Comparison of ENCODE assay signal across 20 cellular contexts in genomic region chr11:22627421-22627820, GRCh38. TPM values are rescaled to one million over a fixed set of nuclear protein-coding genes. Genes with fewer than 3 reads are reported as not detected.
DNase-seq lines count a peak whose midpoint lies in the region; ATAC-seq and TF ChIP-seq lines count a peak whose summit lies in the region.
"Had no signal": no experiment of that assay in that cellular context is flagged by ENCODE, and none has a peak within 500 bp of the region (broad histone marks: within the 10 kb centered on the region; RNA-seq: fewer than 3 reads in every experiment).

No MANE protein-coding gene starts in this region.

- intact Hi-C loops in CD4-positive, alpha-beta T cell (cut with DNase I, micrococcal nuclease): loop anchor here in 1 of 2 experiments (5.0 kb wide), 1 partner anchor 200 kb away; the partner anchor contains the start of gene SVIP
- intact Hi-C loops in A673 (cut with micrococcal nuclease; ENCODE audit: unreplicated experiment): loop anchor here (5.0 kb wide), 1 partner anchor 160 kb away; no protein-coding TSS in a partner anchor

- H3K27ac ChIP-seq in CD4-positive, CD25-positive, alpha-beta regulatory T cell (ENCODE audit: insufficient read depth, low read length, poor library complexity, severe bottlenecking): no peak overlapping the region
- H3K27ac ChIP-seq in CD4-positive, alpha-beta T cell (ENCODE audit: low read depth, low read length): no peak overlapping the region
- no peak overlapping the region for H3K27ac ChIP-seq in A673 (ENCODE audit: low read depth, low read length, poor library complexity, severe bottlenecking)
- H3K27ac ChIP-seq: GM23248 had no signal

- H3K27ac Mint-ChIP-seq in CD4-positive, CD25-positive, alpha-beta regulatory T cell: peak overlapping the region in 1 of 3 donors; percentile 40
- H3K27ac Mint-ChIP-seq in CD4-positive, alpha-beta T cell: peak overlapping the region; percentile 24
- peak overlapping the region in 4 of 6 donors; percentile 23 to 62 (median 48) for H3K27ac Mint-ChIP-seq in immature natural killer cell
- H3K27ac Mint-ChIP-seq in stimulated activated effector memory CD8-positive, alpha-beta T cell treated with anti-CD3 and anti-CD28 coated beads, Interleukin-12 subunit alpha, Interleukin-12 subunit beta, amount 100 ng/mL, for 72 hours: peak overlapping the region; percentile 61
- no peak overlapping the region for H3K27ac Mint-ChIP-seq in T-cell
- H3K27ac Mint-ChIP-seq: CD14-positive monocyte had no signal

- BruUV-seq in A673 (replicated peaks; lab: Mats Ljungman, UMichigan): no TSS peak

- CTCF ChIA-PET in CD4-positive, alpha-beta T cell (lab: Charles Lee): no interaction called here
- CTCF ChIA-PET in A673 (lab: Charles Lee) (no interaction called here), T-cell (lab: Charles Lee) (interaction anchor here (0.6 to 1.2 kb wide), 3 partner anchors 8 to 195 kb away, joined by 3 to 4 read pairs (median 4); no protein-coding TSS in a partner anchor)

- TF ChIP-seq CTCF in CD4-positive, alpha-beta T cell (IDR thresholded peaks at IDR 0.05): no peak
- TF ChIP-seq CTCF in A673 (conservative IDR thresholded peaks at IDR 0.05; ENCODE audit: low read depth, low read length): no peak

- peak overlapping the region in 3 of 4 donors; percentile 4 to 24 (median 22) for H3K4me3 Mint-ChIP-seq in CD4-positive, CD25-positive, alpha-beta regulatory T cell
- H3K4me3 Mint-ChIP-seq in CD4-positive, alpha-beta T cell: no peak overlapping the region
- H3K4me3 Mint-ChIP-seq in immature natural killer cell (peak overlapping the region in 2 of 5 donors; percentile 11 to 27), T-cell (no peak overlapping the region)
- H3K4me3 Mint-ChIP-seq in stimulated activated effector memory CD8-positive, alpha-beta T cell treated with anti-CD3 and anti-CD28 coated beads, Interleukin-12 subunit alpha, Interleukin-12 subunit beta, amount 100 ng/mL, for 72 hours: no peak overlapping the region

- H3K27me3 Mint-ChIP-seq in CD4-positive, CD25-positive, alpha-beta regulatory T cell: no peaks in the 10 kb centered on the region
- H3K27me3 Mint-ChIP-seq in CD4-positive, alpha-beta T cell: no peaks in the 10 kb centered on the region
- H3K27me3 Mint-ChIP-seq in immature natural killer cell (ENCODE audit: low read depth in 3 of 3) (peaks cover 0 to 11% (median 2%) of the 10 kb centered on the region in 3 donors), T-cell (no peaks in the 10 kb centered on the region)

- H3K4me1 Mint-ChIP-seq in CD4-positive, CD25-positive, alpha-beta regulatory T cell: peaks cover 18 to 43% (median 32%) of the 10 kb centered on the region in 4 donors
- peaks cover 44% of the 10 kb centered on the region for H3K4me1 Mint-ChIP-seq in CD4-positive, alpha-beta T cell (ENCODE audit: low read depth)
- H3K4me1 Mint-ChIP-seq in immature natural killer cell: peaks cover 28 to 39% of the 10 kb centered on the region in 2 donors
- H3K4me1 Mint-ChIP-seq in stimulated activated effector memory CD8-positive, alpha-beta T cell treated with anti-CD3 and anti-CD28 coated beads, Interleukin-12 subunit alpha, Interleukin-12 subunit beta, amount 100 ng/mL, for 72 hours: no peaks in the 10 kb centered on the region
- H3K4me1 Mint-ChIP-seq in T-cell: peaks cover 31 to 40% (median 31%) of the 10 kb centered on the region in 3 donors

- peaks cover 21% of the 10 kb centered on the region for H3K4me1 ChIP-seq in CD4-positive, CD25-positive, alpha-beta regulatory T cell (ENCODE audit: control insufficient read depth, insufficient read depth, low read length, poor library complexity, severe bottlenecking)
- peaks cover 16% of the 10 kb centered on the region for H3K4me1 ChIP-seq in A673 (ENCODE audit: insufficient read depth, low read length, poor library complexity, severe bottlenecking)
- H3K4me1 ChIP-seq: BE2C had no signal

- ATAC-seq in CD4-positive, CD25-positive, alpha-beta regulatory T cell (ENCODE audit: low read depth in 2 of 2): no peak
- ATAC-seq in CD4-positive, alpha-beta T cell (ENCODE audit: poor library complexity): no peak
- ATAC-seq in stimulated activated effector memory CD8-positive, alpha-beta T cell treated with anti-CD3 and anti-CD28 coated beads, Interleukin-12 subunit alpha, Interleukin-12 subunit beta, amount 100 ng/mL, for 72 hours: no peak
- no peak for ATAC-seq in T-cell (replicated peaks in 1 of 4)
- ATAC-seq: GM12878 had no signal

- no peak for DNase-seq in CD4-positive, CD25-positive, alpha-beta regulatory T cell
- DNase-seq in CD4-positive, alpha-beta T cell: no peak
- DNase-seq in immature natural killer cell (no peak), A673 (ENCODE audit: low spot score) (no peak), T-cell (no peak)
- DNase-seq in stimulated activated effector memory CD8-positive, alpha-beta T cell treated with anti-CD3 and anti-CD28 coated beads, Interleukin-12 subunit alpha, Interleukin-12 subunit beta, amount 100 ng/mL, for 72 hours (ENCODE audit: low spot score in 2 of 2): no peak
- DNase-seq: ACHN; AML-193; BE2C; CD8-positive, alpha-beta memory T cell; DMS 273 treated with DMSO at 0.1 percent for 48 hours; DMS79; EL; GDM1; GM23248; H7; HCEC 1CT had no signal

- no peak overlapping the region for H3K4me3 ChIP-seq in CD4-positive, CD25-positive, alpha-beta regulatory T cell (ENCODE audit: low read depth, low read length)
- no peak overlapping the region for H3K4me3 ChIP-seq in A673 (ENCODE audit: low read depth, low read length, poor library complexity, severe bottlenecking)
- H3K4me3 ChIP-seq: BLaER1 treated with 17β-estradiol and CSF1 and Interleukin-3, amounts not matched to agents 10 nM and 100 nM; GM12878; GM23248 had no signal

- no peaks in the 10 kb centered on the region for H3K9me3 ChIP-seq in CD4-positive, CD25-positive, alpha-beta regulatory T cell (ENCODE audit: control insufficient read depth in 2 of 2, low read length in 2 of 2)
- no peaks in the 10 kb centered on the region for H3K9me3 ChIP-seq in CD4-positive, alpha-beta T cell (ENCODE audit: control insufficient read depth, low read length)
- no peaks in the 10 kb centered on the region for H3K9me3 ChIP-seq in A673 (ENCODE audit: low read depth, low read length, poor library complexity, severe bottlenecking)
- H3K9me3 ChIP-seq: BE2C had no signal

- no peaks in the 10 kb centered on the region for H3K27me3 ChIP-seq in CD4-positive, CD25-positive, alpha-beta regulatory T cell (ENCODE audit: control insufficient read depth, insufficient read depth, low read length)
- no peaks in the 10 kb centered on the region for H3K27me3 ChIP-seq in CD4-positive, alpha-beta T cell (ENCODE audit: control insufficient read depth, insufficient read depth, low read length)
- no peaks in the 10 kb centered on the region for H3K27me3 ChIP-seq in A673 (replicated peaks; ENCODE audit: insufficient read depth, low read depth, low read length, poor library complexity)
- H3K27me3 ChIP-seq: BE2C; BLaER1 treated with 17β-estradiol and CSF1 and Interleukin-3, amounts not matched to agents 10 nM and 100 nM had no signal

- H3K9me3 Mint-ChIP-seq in CD4-positive, CD25-positive, alpha-beta regulatory T cell: no peaks in the 10 kb centered on the region
- no peaks in the 10 kb centered on the region for H3K9me3 Mint-ChIP-seq in CD4-positive, alpha-beta T cell
- H3K9me3 Mint-ChIP-seq in immature natural killer cell: no peaks in the 10 kb centered on the region
- no peaks in the 10 kb centered on the region for H3K9me3 Mint-ChIP-seq in stimulated activated effector memory CD8-positive, alpha-beta T cell treated with anti-CD3 and anti-CD28 coated beads, Interleukin-12 subunit alpha, Interleukin-12 subunit beta, amount 100 ng/mL, for 72 hours
- H3K9me3 Mint-ChIP-seq in T-cell: no peaks in the 10 kb centered on the region
- H3K9me3 Mint-ChIP-seq: CD8-positive, alpha-beta memory T cell had no signal

- H3K36me3 Mint-ChIP-seq in CD4-positive, CD25-positive, alpha-beta regulatory T cell: peaks cover 5% of the 10 kb centered on the region
- H3K36me3 Mint-ChIP-seq in CD4-positive, alpha-beta T cell (ENCODE audit: low read depth): peaks cover 21% of the 10 kb centered on the region
- no peaks in the 10 kb centered on the region for H3K36me3 Mint-ChIP-seq in immature natural killer cell
- H3K36me3 Mint-ChIP-seq in stimulated activated effector memory CD8-positive, alpha-beta T cell treated with anti-CD3 and anti-CD28 coated beads, Interleukin-12 subunit alpha, Interleukin-12 subunit beta, amount 100 ng/mL, for 72 hours: peaks cover 22% of the 10 kb centered on the region
- peaks cover 5% of the 10 kb centered on the region for H3K36me3 Mint-ChIP-seq in T-cell

- POLR2A ChIA-PET in CD4-positive, alpha-beta T cell (lab: Charles Lee): interaction anchor here (1.5 kb wide), 1 partner anchor 63 kb away, joined by 4 read pairs; no protein-coding TSS in a partner anchor
- POLR2A ChIA-PET in A673 (lab: Charles Lee; ENCODE audit: low non-redundant PET): no interaction called here
- POLR2A ChIA-PET in T-cell (lab: Charles Lee): interaction anchor here in 1 of 2 donors (0.6 kb wide), 1 partner anchor 38 kb away, joined by 7 read pairs; no protein-coding TSS in a partner anchor

- no peaks in the 10 kb centered on the region for H3K36me3 ChIP-seq in CD4-positive, CD25-positive, alpha-beta regulatory T cell (ENCODE audit: control insufficient read depth, insufficient read depth, low read length)
- H3K36me3 ChIP-seq in A673 (ENCODE audit: insufficient read depth, low read length, poor library complexity, severe bottlenecking): no peaks in the 10 kb centered on the region
- H3K36me3 ChIP-seq: BE2C had no signal

RNA-seq across cellular contexts. Expression of gene FANCF, which starts 1.8 kb away (rescaled TPM):
- 5.6 TPM for total RNA-seq in CD4-positive, CD25-positive, alpha-beta regulatory T cell
- polyA plus RNA-seq in CD4-positive, CD25-positive, alpha-beta regulatory T cell: 10 to 100 TPM; 14.8 to 21.7 (median 17.8) TPM
- total RNA-seq in CD4-positive, alpha-beta T cell: 1 to 10 TPM; 7.2 to 7.4 TPM
- polyA plus RNA-seq in immature natural killer cell: 10 to 100 TPM in 1 of 3 donors, 1 to 10 TPM in 2; 3.6 to 17.1 (median 9.6) TPM
- 14.8 and 15.0 TPM in 2 replicates for total RNA-seq in A673 (2021)
- total RNA-seq in T-cell: 10 to 100 TPM in 4 of 5 donors, 1 to 10 TPM in 1; 8.5 to 23.5 (median 22.2) TPM

RNA-seq across cellular contexts. Expression of gene GAS2, which starts 39.0 kb away (rescaled TPM):
- 1.0 TPM for total RNA-seq in CD4-positive, CD25-positive, alpha-beta regulatory T cell
- 1 to 10 TPM; 3.2 to 4.7 (median 3.9) TPM for polyA plus RNA-seq in CD4-positive, CD25-positive, alpha-beta regulatory T cell
- 1 to 10 TPM; 2.2 to 2.9 TPM for total RNA-seq in CD4-positive, alpha-beta T cell
- polyA plus RNA-seq in immature natural killer cell: 1 to 10 TPM; 2.4 to 3.0 (median 2.7) TPM
- total RNA-seq in A673 (2021) (1.8 and 3.0 TPM in 2 replicates), T-cell (1 to 10 TPM; 2.1 to 4.2 (median 2.6) TPM)

Comparison
In these comparisons a context has a peak if more than half of its experiments do, and no peak if none do; other contexts are left out.
1. H3K27ac Mint-ChIP-seq: peak in CD4-positive, alpha-beta T cell (single experiment), immature natural killer cell (4 of 6) and stimulated activated effector memory CD8-positive, alpha-beta T cell treated with anti-CD3 and anti-CD28 coated beads, Interleukin-12 subunit alpha, Interleukin-12 subunit beta, amount 100 ng/mL, for 72 hours (single experiment); none in T-cell (0 of 2).
2. H3K4me3 Mint-ChIP-seq: peak in CD4-positive, CD25-positive, alpha-beta regulatory T cell (3 of 4); none in CD4-positive, alpha-beta T cell (single experiment), stimulated activated effector memory CD8-positive, alpha-beta T cell treated with anti-CD3 and anti-CD28 coated beads, Interleukin-12 subunit alpha, Interleukin-12 subunit beta, amount 100 ng/mL, for 72 hours (single experiment) and T-cell (0 of 3).
3. CTCF ChIA-PET loops: an anchor here in T-cell (0.6 to 1.2 kb wide); none called in CD4-positive, alpha-beta T cell and A673.